ENCODE assay signal across 9 cellular contexts in genomic region chr20:43681468-43681942, GRCh38. TPM values are rescaled to one million over a fixed set of nuclear protein-coding genes. Genes with fewer than 3 reads are reported as not detected.
DNase-seq lines count a peak whose midpoint lies in the region; ATAC-seq, FAIRE-seq and TF ChIP-seq lines count a peak whose summit lies in the region.
"Had no signal": no experiment of that assay in that cellular context is flagged by ENCODE, and none has a peak within 500 bp of the region (broad histone marks: within the 10 kb centered on the region; RNA-seq: fewer than 3 reads in every experiment).

No MANE protein-coding gene starts in this region.

- H3K36me3 ChIP-seq in suprapubic skin, result no peaks in the 10 kb centered on the region

- H3K27ac ChIP-seq in suprapubic skin, result no peak overlapping the region
- H3K27ac ChIP-seq: epithelial cell of prostate had no signal

- no peak for TF ChIP-seq EP300 in suprapubic skin (IDR thresholded peaks at IDR 0.05)

- peak overlapping the region in 1 of 2 donors; percentile 71 for H3K27ac Mint-ChIP-seq in effector memory CD8-positive, alpha-beta T cell

- H3K9me3 ChIP-seq in suprapubic skin, result no peaks in the 10 kb centered on the region

- H3K27me3 ChIP-seq in suprapubic skin, result no peaks in the 10 kb centered on the region

- DNase-seq in GM12892 (ENCODE audit: insufficient read length), result peak; percentile 22
- DNase-seq in effector memory CD8-positive, alpha-beta T cell, result no peak
- DNase-seq in OCI-M1 (lab: John Stamatoyannopoulos, UW), result no peak
- no peak for DNase-seq in 8988T
- no peak for DNase-seq in activated T-cell treated with anti-CD3 and anti-CD28 coated beads, Interleukin-2, amount 50 U/mL, for 48 hours
- no peak for DNase-seq in suprapubic skin (ENCODE audit: low spot score in 2 of 2)

- H3K27me3 Mint-ChIP-seq in effector memory CD8-positive, alpha-beta T cell, result no peaks in the 10 kb centered on the region

- H3K4me1 Mint-ChIP-seq in effector memory CD8-positive, alpha-beta T cell (ENCODE audit: low read depth in 2 of 2), result no peaks in the 10 kb centered on the region

- peak; percentile 6; the same call in 1 of the 2 replicates for TF ChIP-seq POLR2A in GM12892 (IDR thresholded peaks at IDR 0.05; ENCODE audit: low read depth, low read length)
- TF ChIP-seq POLR2A in suprapubic skin (IDR thresholded peaks at IDR 0.05), result no peak

- WGBS in suprapubic skin, result 79% methylated on average over 8 of the region's 8 CpGs

- peaks cover 2% of the 10 kb centered on the region for H3K36me3 Mint-ChIP-seq in effector memory CD8-positive, alpha-beta T cell (ENCODE audit: insufficient read depth)

- H3K4me3 ChIP-seq in suprapubic skin, result no peak overlapping the region

- no peaks in the 10 kb centered on the region for H3K9me3 Mint-ChIP-seq in effector memory CD8-positive, alpha-beta T cell

- peak; percentile 17 for ATAC-seq in GM21619 (IDR thresholded peaks at IDR 0.05; ENCODE audit: unreplicated experiment)
- ATAC-seq in effector memory CD8-positive, alpha-beta T cell (replicated peaks), result peak; percentile 41

- H3K4me1 ChIP-seq in suprapubic skin, result no peaks in the 10 kb centered on the region

- TF ChIP-seq CTCF in LNCAP (IDR thresholded peaks at IDR 0.05) (peak; percentile 14; the same call in 1 of the 2 replicates), suprapubic skin (IDR thresholded peaks at IDR 0.05) (no peak)

- FAIRE-seq in GM12892 (lab: Jason Lieb, UNC), result no peak

- H3K4me3 Mint-ChIP-seq in effector memory CD8-positive, alpha-beta T cell, result no peak overlapping the region

RNA-seq across cellular contexts. Expression of gene MYBL2, which starts 14.6 kb away (rescaled TPM):
- 49.0 TPM for polyA plus RNA-seq in GM12892 (2012; ENCODE audit: missing spikeins)
- 1 to 10 TPM in 3 of 4 donors, under 1 TPM in 1; 0.97 to 1.7 (median 1.2) TPM for total RNA-seq in suprapubic skin

RNA-seq across cellular contexts. Expression of gene GTSF1L, which starts 45.3 kb away (rescaled TPM):
- polyA plus RNA-seq in GM12892 (2012; ENCODE audit: missing spikeins), result not detected
- not detected for total RNA-seq in suprapubic skin
